Comparison of ENCODE assay signal across 7 cellular contexts in genomic region chr20:39445095-39445494, GRCh38.
"Had no signal": no experiment of that assay in that cellular context is flagged by ENCODE, and none has a peak within 500 bp of the region (broad histone marks: within the 10 kb centered on the region; RNA-seq: fewer than 3 reads in every experiment).

No MANE protein-coding gene starts in this region.

- H3K4me3 Mint-ChIP-seq: IgD-negative memory B cell had no signal

- DNase-seq: IMR-90, KBM-7, KG1 had no signal

- H3K27ac ChIP-seq: HL-60 had no signal

- FAIRE-seq: HTR-8/SVneo, K562 had no signal

- H3K4me1 Mint-ChIP-seq: IgD-negative memory B cell had no signal

- H3K36me3 Mint-ChIP-seq: IgD-negative memory B cell had no signal

- ATAC-seq: K562 had no signal

- H3K27me3 Mint-ChIP-seq: IgD-negative memory B cell had no signal

- H3K27ac Mint-ChIP-seq: IgD-negative memory B cell had no signal

- H3K4me3 ChIP-seq: K562 had no signal
